28 cellular contexts compared by ENCODE assay signal in the genomic region with DNA sequence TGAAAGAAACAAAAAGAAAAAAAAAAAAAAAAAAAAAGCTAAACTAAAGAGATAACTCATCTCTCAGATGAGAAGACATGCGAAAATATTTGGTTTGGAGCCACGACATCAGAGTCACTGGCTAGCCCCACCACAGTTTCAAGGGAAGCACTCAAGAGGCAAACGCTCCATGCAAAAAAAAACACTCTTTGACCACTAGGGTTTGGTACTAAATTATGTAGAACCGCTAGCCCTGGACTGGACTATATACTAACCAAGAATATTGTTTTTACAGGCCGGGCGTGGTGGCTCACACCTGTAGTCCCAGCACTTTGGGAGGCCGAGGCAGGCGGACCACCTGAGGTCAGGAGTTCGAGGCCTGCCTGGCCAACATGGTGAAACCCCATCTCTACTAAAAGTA.
"Had no signal": no experiment of that assay in that cellular context is flagged by ENCODE, and none has a peak within 500 bp of the region (broad histone marks: within the 10 kb centered on the region; RNA-seq: fewer than 3 reads in every experiment).

No MANE protein-coding gene starts in this region.

- H3K27ac Mint-ChIP-seq: natural killer cell; nephron; neural progenitor cell; progenitor cell of endocrine pancreas; stimulated activated effector memory CD8-positive, alpha-beta T cell treated with anti-CD3 and anti-CD28 coated beads, Interleukin-12 subunit alpha, Interleukin-12 subunit beta, amount 100 ng/mL, for 72 hours; stimulated activated naive B cell treated with anti-CD40 and anti-IgM and Interleukin-4, amounts not matched to agents 10 μg/mL and 1 μg/mL and 100 μg/mL, for 72 hours; stimulated activated naive CD8-positive, alpha-beta T cell treated with anti-CD3 and anti-CD28 coated beads, Interleukin-15, Interleukin-2, amounts not matched to agents 100 ng/mL and 50 ng/mL, for 24 hours had no signal

- H3K27ac ChIP-seq: neural progenitor cell, ovary, parathyroid adenoma, psoas muscle, right lobe of liver, sigmoid colon, stomach, thoracic aorta, thyroid gland, tibial nerve, upper lobe of left lung, vagina had no signal

- H3K9me3 ChIP-seq: ovary, psoas muscle, right lobe of liver, sigmoid colon, stomach, thoracic aorta, thyroid gland, tibial nerve, upper lobe of left lung, vagina had no signal

- H3K27me3 Mint-ChIP-seq: progenitor cell of endocrine pancreas; stimulated activated naive B cell treated with anti-CD40 and anti-IgM and Interleukin-4, amounts not matched to agents 10 μg/mL and 1 μg/mL and 100 μg/mL, for 72 hours; stimulated activated naive CD8-positive, alpha-beta T cell treated with anti-CD3 and anti-CD28 coated beads, Interleukin-15, Interleukin-2, amounts not matched to agents 100 ng/mL and 50 ng/mL, for 24 hours had no signal

- H3K4me3 Mint-ChIP-seq: natural killer cell; nephron; neural progenitor cell; stimulated activated effector memory CD8-positive, alpha-beta T cell treated with anti-CD3 and anti-CD28 coated beads, Interleukin-12 subunit alpha, Interleukin-12 subunit beta, amount 100 ng/mL, for 72 hours; stimulated activated naive B cell treated with anti-CD40 and anti-IgM and Interleukin-4, amounts not matched to agents 10 μg/mL and 1 μg/mL and 100 μg/mL, for 72 hours; stimulated activated naive CD8-positive, alpha-beta T cell treated with anti-CD3 and anti-CD28 coated beads, Interleukin-15, Interleukin-2, amounts not matched to agents 100 ng/mL and 50 ng/mL, for 24 hours had no signal

- H3K4me2 ChIP-seq: neural progenitor cell had no signal

- H3K36me3 ChIP-seq: ovary had no signal

- ATAC-seq: natural killer cell; psoas muscle; right cardiac atrium; right lobe of liver; stimulated activated effector memory CD8-positive, alpha-beta T cell treated with anti-CD3 and anti-CD28 coated beads, Interleukin-12 subunit alpha, Interleukin-12 subunit beta, amount 100 ng/mL, for 72 hours; stimulated activated naive B cell treated with anti-CD40 and anti-IgM and Interleukin-4, amounts not matched to agents 10 μg/mL and 1 μg/mL and 100 μg/mL, for 72 hours had no signal

- DNase-seq: natural killer cell; occipital lobe; ovary; posterior cingulate gyrus; psoas muscle; right cardiac atrium; right lobe of liver; sigmoid colon; small intestine; stimulated activated CD4-positive, alpha-beta T cell treated with anti-CD3 and anti-CD28 coated beads, Interleukin-15, amount 100 ng/mL, for 24 hours; stimulated activated CD4-positive, alpha-beta T cell treated with anti-CD3 and anti-CD28 coated beads, Interleukin-2, amount 100 ng/mL, for 24 hours; stimulated activated CD4-positive, alpha-beta T cell treated with anti-CD3 and anti-CD28 coated beads, Interleukin-2, amount 100 ng/mL, for 48 hours; stimulated activated CD4-positive, alpha-beta T cell treated with anti-CD3 and anti-CD28 coated beads, Interleukin-4, amount 100 ng/mL, for 24 hours; stimulated activated naive B cell treated with anti-CD40 and anti-IgM and Interleukin-4, amounts not matched to agents 10 μg/mL and 1 μg/mL and 100 μg/mL, for 72 hours; stimulated activated naive CD4-positive, alpha-beta T cell treated with Interleukin-2 at 50 U/mL for 16 hours; stomach; thyroid gland; upper lobe of left lung had no signal

- H3K9ac ChIP-seq: neural progenitor cell, parathyroid adenoma had no signal

- H3K9me3 Mint-ChIP-seq: natural killer cell; nephron; neural progenitor cell; stimulated activated effector memory CD8-positive, alpha-beta T cell treated with anti-CD3 and anti-CD28 coated beads, Interleukin-12 subunit alpha, Interleukin-12 subunit beta, amount 100 ng/mL, for 72 hours; stimulated activated naive B cell treated with anti-CD40 and anti-IgM and Interleukin-4, amounts not matched to agents 10 μg/mL and 1 μg/mL and 100 μg/mL, for 72 hours; stimulated activated naive CD8-positive, alpha-beta T cell treated with anti-CD3 and anti-CD28 coated beads, Interleukin-15, Interleukin-2, amounts not matched to agents 100 ng/mL and 50 ng/mL, for 24 hours had no signal

- H3K27me3 ChIP-seq: neural progenitor cell, ovary, right lobe of liver, sigmoid colon, stomach, thyroid gland, tibial nerve, upper lobe of left lung, vagina had no signal

- H3K4me1 ChIP-seq: neural progenitor cell, parathyroid adenoma, psoas muscle, right lobe of liver, sigmoid colon, stomach, thyroid gland, tibial nerve, upper lobe of left lung, vagina had no signal

- H2AFZ ChIP-seq: neural progenitor cell, parathyroid adenoma had no signal

- FAIRE-seq: small intestine, urothelium cell line had no signal

- H3K4me1 Mint-ChIP-seq: nephron; neural progenitor cell; stimulated activated effector memory CD8-positive, alpha-beta T cell treated with anti-CD3 and anti-CD28 coated beads, Interleukin-12 subunit alpha, Interleukin-12 subunit beta, amount 100 ng/mL, for 72 hours had no signal

- H3K4me3 ChIP-seq: neural progenitor cell, ovary, psoas muscle, right lobe of liver, sigmoid colon, stomach, thoracic aorta, thyroid gland, tibial nerve, upper lobe of left lung, vagina had no signal
